1 cellular context compared by ENCODE assay signal in genomic region chr19:31211088-31211487, GRCh38.
TF ChIP-seq lines count a peak whose summit lies in the region.

No MANE protein-coding gene starts in this region.

TF ChIP-seq in IMR-90, 13 proteins besides CTCF, POLR2A, EP300 and RAD21:
- TF ChIP-seq MAFK (IDR thresholded peaks at IDR 0.05; ENCODE audit: low read depth, low read length), result no peak
- TF ChIP-seq BHLHE40 (IDR thresholded peaks at IDR 0.05; ENCODE audit: low read depth, low read length), result no peak
- no peak for TF ChIP-seq NFE2L2 (IDR thresholded peaks at IDR 0.05; ENCODE audit: low read depth, low read length)
- TF ChIP-seq MXI1 (IDR thresholded peaks at IDR 0.05; ENCODE audit: borderline replicate concordance, low read depth, low read length), result no peak
- no peak for TF ChIP-seq RFX5 (IDR thresholded peaks at IDR 0.05; ENCODE audit: low read depth, low read length)
- no peak for TF ChIP-seq MAZ (IDR thresholded peaks at IDR 0.05; ENCODE audit: borderline replicate concordance, low read depth, low read length)
- no peak for TF ChIP-seq CEBPB (IDR thresholded peaks at IDR 0.05; ENCODE audit: low read depth, low read length)
